16 cellular contexts compared by ENCODE assay signal in the genomic region with DNA sequence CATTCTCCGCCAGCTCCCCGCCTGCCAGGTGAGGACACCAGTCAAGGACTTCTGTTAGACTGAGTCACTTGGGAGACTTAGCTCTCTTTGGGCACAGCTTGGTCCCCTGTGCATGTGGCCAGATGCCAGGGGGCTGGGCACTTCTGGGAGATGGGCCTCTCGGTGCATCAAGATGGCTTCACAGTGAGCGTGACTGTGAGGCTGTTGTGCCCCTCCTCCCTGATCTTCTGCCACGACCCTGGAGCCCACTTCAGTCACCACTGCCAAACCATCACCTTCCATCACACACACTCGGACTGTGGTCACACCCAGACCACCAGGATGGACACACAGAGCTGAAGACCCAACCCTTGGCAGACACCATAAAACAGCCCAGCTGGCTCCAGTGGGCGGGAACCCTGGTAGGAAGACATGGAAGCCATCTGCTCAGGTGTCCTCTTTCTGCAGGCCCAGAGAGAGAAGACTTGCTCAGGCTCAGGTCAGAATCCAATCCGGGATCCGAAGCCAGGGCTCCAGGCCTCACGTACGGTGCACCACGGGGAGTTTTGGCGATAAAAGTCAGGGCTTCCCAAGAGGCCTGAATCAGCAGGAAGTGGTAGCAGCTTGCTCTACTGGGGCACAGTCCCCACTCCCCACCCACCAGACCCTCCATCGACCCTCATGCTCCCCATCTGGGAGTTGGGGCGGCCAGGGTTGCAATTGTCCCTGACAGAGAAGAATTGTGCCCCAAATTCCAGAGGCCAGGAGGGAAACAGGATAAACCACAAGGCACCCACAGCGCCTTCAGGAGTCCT. TPM values are rescaled to one million over a fixed set of nuclear protein-coding genes. Genes with fewer than 3 reads are reported as not detected.
DNase-seq lines count a peak whose midpoint lies in the region; ATAC-seq, FAIRE-seq and TF ChIP-seq lines count a peak whose summit lies in the region.
"Had no signal": no experiment of that assay in that cellular context is flagged by ENCODE, and none has a peak within 500 bp of the region (broad histone marks: within the 10 kb centered on the region; RNA-seq: fewer than 3 reads in every experiment).

No MANE protein-coding gene starts in this region.

- POLR2A ChIA-PET in K562 (lab: Yijun Ruan, JAX): interaction anchor here (0.7 to 0.9 kb wide), 2 partner anchors 159 to 184 kb away, joined by 3 to 4 read pairs; a partner anchor contains a TSS
- POLR2A ChIA-PET in WTC11 (lab: Charles Lee): no interaction called here

- H4K12ac ChIP-seq in trophoblast cell (ENCODE audit: low read depth, low read length): no peak overlapping the region

- H3K4me3 ChIP-seq in K562 (no peak overlapping the region), trophoblast cell (ENCODE audit: low read depth, low read length) (no peak overlapping the region)
- H3K4me3 ChIP-seq: esophagus squamous epithelium, lower lobe of right lung, pancreas, SK-N-MC, transverse colon had no signal

- peaks cover 2% of the 10 kb centered on the region for H3K79me1 ChIP-seq in trophoblast cell (ENCODE audit: low read length)

- no peaks in the 10 kb centered on the region for H3K4me1 Mint-ChIP-seq in WTC11

- no peak overlapping the region for H3K14ac ChIP-seq in trophoblast cell (ENCODE audit: low read length)

- peak overlapping the region; percentile 9 for H2AK5ac ChIP-seq in trophoblast cell (ENCODE audit: low read length)

- no peaks in the 10 kb centered on the region; the same call in 1 of the 2 replicates for H3K27me3 Mint-ChIP-seq in WTC11 (ENCODE audit: low read depth)

- no peak overlapping the region for H3K4ac ChIP-seq in trophoblast cell (ENCODE audit: low read depth, low read length)

- H3K4me3 Mint-ChIP-seq in WTC11: no peak overlapping the region

- DNase-seq in activated CD4-positive, CD25-positive, alpha-beta regulatory T cell treated with anti-CD3 and anti-CD28 coated beads, Interleukin-2, amount 50 U/mL, for 72 hours: peak; percentile 27
- no peak for DNase-seq in activated CD4-positive, CD25-positive, alpha-beta regulatory T cell (lab: John Stamatoyannopoulos, UW)
- DNase-seq in GM12892 (ENCODE audit: insufficient read length) (no peak), K562 (ENCODE audit: extremely low read depth in 1 of 4, low spot score in 3 of 4) (no peak), trophoblast cell (no peak), WTC11 (ENCODE audit: low spot score) (no peak), germinal center (ENCODE audit: low spot score) (no peak)
- DNase-seq: esophagus squamous epithelium; lower lobe of right lung; NCI-H226; pancreas; stimulated activated CD4-positive, alpha-beta T cell treated with anti-CD3 and anti-CD28 coated beads, Interleukin-15, amount 100 ng/mL, for 24 hours; transverse colon had no signal

- in situ Hi-C loops in K562 (cut with MboI): no loop called here

- H3K36me3 ChIP-seq in K562 (ENCODE audit: control insufficient read depth, insufficient read depth, low read length) (no peaks in the 10 kb centered on the region), trophoblast cell (ENCODE audit: control insufficient read depth in 1 of 2, insufficient read depth in 2 of 2, low read length in 2 of 2) (no peaks in the 10 kb centered on the region)
- H3K36me3 ChIP-seq: esophagus squamous epithelium, lower lobe of right lung, pancreas, transverse colon had no signal

- BruUV-seq in K562 (replicated peaks; lab: Mats Ljungman, UMichigan): no TSS peak

- no peak overlapping the region for H4K8ac ChIP-seq in trophoblast cell (ENCODE audit: low read depth, low read length)

- CTCF ChIA-PET in K562 (lab: Yijun Ruan, JAX; ENCODE audit: low intra/inter-chr PET ratio) (no interaction called here), WTC11 (lab: Charles Lee) (interaction anchor here (1.8 kb wide), 1 partner anchor 102 kb away, joined by 6 read pairs; no protein-coding TSS in a partner anchor)

- H3K27me3 ChIP-seq in K562 (ENCODE audit: control insufficient read depth in 2 of 2, insufficient read depth in 2 of 2, low read length in 2 of 2) (peaks cover 0 to 12% of the 10 kb centered on the region in 2 experiments; a peak in 2 of 5 replicates), trophoblast cell (ENCODE audit: insufficient read depth, low read length) (no peaks in the 10 kb centered on the region)
- H3K27me3 ChIP-seq: esophagus squamous epithelium, pancreas, transverse colon had no signal

- no peak overlapping the region for H2BK120ac ChIP-seq in trophoblast cell (ENCODE audit: insufficient read depth, low read length, poor library complexity)

- no peak overlapping the region for H4K91ac ChIP-seq in trophoblast cell (ENCODE audit: low read depth, low read length)

- TF ChIP-seq RAD21 in K562 (CRISPR knock-in tag; conservative IDR thresholded peaks at IDR 0.05 in 1 of 2, IDR thresholded peaks at IDR 0.05 in 1 of 2): no peak

- H3K18ac ChIP-seq in trophoblast cell (ENCODE audit: low read length): no peak overlapping the region

- H2AFZ ChIP-seq in K562 (ENCODE audit: low read depth, low read length): peak overlapping the region; percentile 66
- H2AFZ ChIP-seq in trophoblast cell (ENCODE audit: insufficient read depth, low read length, poor library complexity): no peak overlapping the region

- H3K9ac ChIP-seq in K562 (ENCODE audit: insufficient read depth in 1 of 2, low read depth in 2 of 2, low read length in 2 of 2) (peak overlapping the region in 1 of 2 experiments; percentile 65; a peak in 2 of 4 replicates), trophoblast cell (ENCODE audit: low read length) (no peak overlapping the region)

- H2BK5ac ChIP-seq in trophoblast cell (ENCODE audit: low read depth, low read length, poor library complexity): no peak overlapping the region

- H3K9me3 ChIP-seq in K562 (replicated peaks; ENCODE audit: control insufficient read depth, insufficient read depth, low read depth, low read length): no peaks in the 10 kb centered on the region
- H3K9me3 ChIP-seq in trophoblast cell (ENCODE audit: insufficient read depth, low read depth, low read length): no peaks in the 10 kb centered on the region
- H3K9me3 ChIP-seq: esophagus squamous epithelium, lower lobe of right lung, transverse colon had no signal

- no peaks in the 10 kb centered on the region for H3K36me3 Mint-ChIP-seq in WTC11

- H3K79me2 ChIP-seq in K562 (ENCODE audit: control insufficient read depth, insufficient read depth, low read length) (no peaks in the 10 kb centered on the region), trophoblast cell (ENCODE audit: control insufficient read depth, insufficient read depth, low read length, poor library complexity) (no peaks in the 10 kb centered on the region)

- no peak overlapping the region for H3K27ac Mint-ChIP-seq in WTC11

- H3K23ac ChIP-seq in trophoblast cell (ENCODE audit: low read length): no peak overlapping the region

- TF ChIP-seq CTCF in K562 (IDR thresholded peaks at IDR 0.05 in 2 of 3, conservative IDR thresholded peaks at IDR 0.05 in 1 of 3; ENCODE audit: insufficient read depth in 2 of 3, low read depth in 1 of 3, low read length in 3 of 3) (no peak), WTC11 (IDR thresholded peaks at IDR 0.05) (no peak)

- 57% methylated on average over 16 of the region's 16 CpGs for WGBS in K562 (ENCODE audit: insufficient coverage, low coverage, missing lambda C conversion rate)
- WGBS in trophoblast cell (ENCODE audit: extremely low coverage, insufficient coverage, insufficient read length): no CpG with 5 or more reads among the region's 16 CpGs

- H3K9me1 ChIP-seq in K562 (ENCODE audit: control insufficient read depth, insufficient read depth, low read length): no peaks in the 10 kb centered on the region

- peaks cover 13% of the 10 kb centered on the region for H3K9me3 Mint-ChIP-seq in WTC11

- ATAC-seq in K562: no peak
- ATAC-seq in GM18868 (IDR thresholded peaks at IDR 0.05; ENCODE audit: unreplicated experiment): no peak
- no peak for ATAC-seq in WTC11
- ATAC-seq: pancreas had no signal

- intact Hi-C loops in K562 (cut with micrococcal nuclease): no loop called here

- H3K4me2 ChIP-seq in K562 (ENCODE audit: insufficient read depth, low read length): no peak overlapping the region
- no peak overlapping the region for H3K4me2 ChIP-seq in trophoblast cell (ENCODE audit: low read length)

- H4K20me1 ChIP-seq in K562 (replicated peaks; ENCODE audit: control insufficient read depth, insufficient read depth, low read length): no peaks in the 10 kb centered on the region

- no peak overlapping the region for H2BK12ac ChIP-seq in trophoblast cell (ENCODE audit: low read length)

- no peak for TF ChIP-seq POLR2A in GM12892 (IDR thresholded peaks at IDR 0.05; ENCODE audit: low read depth, low read length)
- no peak for TF ChIP-seq POLR2A in K562 (conservative IDR thresholded peaks at IDR 0.05)

- peaks cover 15 to 19% of the 10 kb centered on the region in 2 experiments for H3K4me1 ChIP-seq in K562 (replicated peaks in 1 of 2; ENCODE audit: control insufficient read depth in 2 of 2, insufficient read depth in 2 of 2, low read length in 2 of 2)
- peaks cover 6 to 9% of the 10 kb centered on the region in 2 experiments for H3K4me1 ChIP-seq in trophoblast cell (ENCODE audit: control insufficient read depth in 1 of 2, insufficient read depth in 2 of 2, low read length in 2 of 2)
- H3K4me1 ChIP-seq: pancreas had no signal

- H3K27ac ChIP-seq in K562 (ENCODE audit: extremely low read depth, low read depth, low read length): no peak overlapping the region
- no peak overlapping the region for H3K27ac ChIP-seq in trophoblast cell (ENCODE audit: low read depth, low read length)
- H3K27ac ChIP-seq: SK-N-MC had no signal

- FAIRE-seq in GM12892 (lab: Jason Lieb, UNC) (peak; percentile 70), K562 (lab: Jason Lieb, UNC) (no peak)
- FAIRE-seq: colon, pancreas had no signal

- no peak for TF ChIP-seq EP300 in K562 (IDR thresholded peaks at IDR 0.05; ENCODE audit: low read length)

RNA-seq across cellular contexts. Expression of a gene that starts 29.8 kb away (rescaled TPM):
- 0.15 TPM for polyA plus RNA-seq in GM12892 (2012; ENCODE audit: missing spikeins)
- total RNA-seq in K562 (2011; cell fraction: chromatin; rRNA removed; ENCODE audit: low replicate concordance): not detected in 2 replicates
- not detected in 2 replicates for total RNA-seq in K562 (2011; cell fraction: nucleolus; rRNA removed)
- total RNA-seq in K562 (2011; cell fraction: nucleoplasm; rRNA removed): not detected in 2 replicates
- total RNA-seq in K562 (2014; rRNA removed) (not detected in 2 replicates), K562 (2014; rRNA removed; fragmentation: Illumina TruSeq; extraction: Trizol) (not detected in 2 replicates), K562 (2015; rRNA removed; fragmentation: Illumina TruSeq; extraction: Trizol) (not detected in 2 replicates), K562 (2021) (0.35 and 0.40 TPM in 2 replicates), WTC11 (2021) (0.30 to 0.37 TPM (median 0.32 TPM) in 3 replicates)
- polyA plus RNA-seq in K562 (2011; rRNA removed) (not detected in 2 replicates), K562 (2014; fragmentation: Illumina TruSeq; extraction: Trizol) (not detected in 2 replicates), K562 (2014; fragmentation: Nextera tagmentation; extraction: Ambion mirVana) (not detected), K562 (2014; rRNA removed) (not detected in 2 replicates)
- polyA plus RNA-seq in K562 (2011; cell fraction: cytosol; rRNA removed): not detected in 2 replicates
- polyA plus RNA-seq in K562 (2011; cell fraction: nucleus; rRNA removed): not detected in 2 replicates
- polyA plus RNA-seq in K562 (2012): 0.05 and 0.08 TPM in 2 replicates
- polyA minus RNA-seq in K562 (2011; rRNA and poly(A)+ RNA removed): not detected in 2 replicates
- not detected in 2 replicates for polyA minus RNA-seq in K562 (2011; cell fraction: cytosol; rRNA and poly(A)+ RNA removed)
- polyA minus RNA-seq in K562 (2011; cell fraction: nucleus; rRNA and poly(A)+ RNA removed): not detected in 2 replicates
- 0.01 TPM in 1 of 2 replicates, not detected in the other for polyA plus RNA-seq in trophoblast cell (2013)
